In the genomic region with DNA sequence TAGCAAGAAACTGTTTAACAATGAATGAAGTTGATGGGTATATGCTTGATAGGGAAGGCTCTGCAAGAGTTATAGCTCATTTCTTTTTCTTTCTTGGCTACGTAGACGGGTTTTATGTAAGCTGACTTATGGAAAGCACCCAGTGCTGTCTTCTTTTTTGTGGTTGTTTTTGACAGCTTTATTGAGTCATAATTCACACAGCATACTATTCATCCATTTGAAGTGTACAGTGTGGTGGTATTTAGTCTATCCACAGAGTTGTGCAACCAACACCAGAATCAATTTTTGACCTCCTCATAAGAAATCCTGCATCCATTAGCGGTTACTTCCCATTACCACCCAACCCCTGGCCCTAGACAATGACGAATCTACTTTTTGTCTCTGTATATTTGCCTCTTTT, we compare ENCODE assay signal across 27 cellular contexts.
A peak's percentile ranks its signal among the peaks of the same experiment; 100 is the strongest.
DNase-seq lines count a peak whose midpoint lies in the region; TF ChIP-seq lines count a peak whose summit lies in the region.
"Had no signal": no experiment of that assay in that cellular context is flagged by ENCODE, and none has a peak within 500 bp of the region (broad histone marks: within the 10 kb centered on the region; RNA-seq: fewer than 3 reads in every experiment).

No MANE protein-coding gene starts in this region.

- H3K9me3 ChIP-seq in testis = no peaks in the 10 kb centered on the region
- H3K9me3 ChIP-seq: A549, adrenal gland, breast epithelium, HAP-1, stomach had no signal

- in situ Hi-C loops in astrocyte of the spinal cord (cut with HindIII; ENCODE audit: low sequenced_read_pairs) = no loop called here

- no peak overlapping the region for H3K27ac ChIP-seq in testis
- H3K27ac ChIP-seq: A549, adrenal gland, breast epithelium, stomach had no signal

- H3K36me3 ChIP-seq in testis (ENCODE audit: low read depth, missing control alignments) = no peaks in the 10 kb centered on the region
- H3K36me3 ChIP-seq: adrenal gland, breast epithelium, HAP-1, stomach had no signal

- H3K4me3 ChIP-seq in NB4 (ENCODE audit: low read depth, low read length) (no peak overlapping the region), astrocyte of the spinal cord (ENCODE audit: low read depth, low read length) (no peak overlapping the region), testis (no peak overlapping the region)
- H3K4me3 ChIP-seq: A549, adrenal gland, breast epithelium, HAP-1, stomach had no signal

- H3K27me3 ChIP-seq in testis = no peaks in the 10 kb centered on the region
- H3K27me3 ChIP-seq: breast epithelium, stomach had no signal

- 87 to 88% methylated on average over 4 of the region's 4 CpGs for WGBS in testis, 2 donors

- no peak for TF ChIP-seq CTCF in NB4 (IDR thresholded peaks at IDR 0.05; ENCODE audit: low read depth, low read length)
- TF ChIP-seq CTCF in astrocyte of the spinal cord (IDR thresholded peaks at IDR 0.05; ENCODE audit: low read depth, low read length) = no peak
- no peak for TF ChIP-seq CTCF in testis (IDR thresholded peaks at IDR 0.05)

- no peak for TF ChIP-seq POLR2A in NB4 (IDR thresholded peaks at IDR 0.05; ENCODE audit: extremely low read depth, insufficient read length)
- no peak for TF ChIP-seq POLR2A in testis (IDR thresholded peaks at IDR 0.05)

- H3K4me1 ChIP-seq in testis = no peaks in the 10 kb centered on the region
- H3K4me1 ChIP-seq: A549, adrenal gland, breast epithelium, HAP-1, stomach had no signal

- DNase-seq in A172 (ENCODE audit: low spot score) = peak; percentile 21
- peak; percentile 13 for DNase-seq in HT1080 (ENCODE audit: low read depth)
- peak; percentile 83 for DNase-seq in NB4 (ENCODE audit: low read depth)
- peak; percentile 0 for DNase-seq in astrocyte of the spinal cord (ENCODE audit: low read depth, low spot score)
- no peak for DNase-seq in activated CD4-positive, alpha-beta T cell treated with anti-CD3 and anti-CD28 coated beads, Interleukin-2, amount 50 U/mL, for 4 hours
- no peak for DNase-seq in pons (ENCODE audit: low spot score)
- no peak for DNase-seq in testis
- DNase-seq in NCI-H2171 (lab: John Stamatoyannopoulos, UW) = no peak
- DNase-seq: activated B cell treated with CpG ODN at 0.5 μM for 24 hours; activated naive CD4-positive, alpha-beta T cell treated with anti-CD3 and anti-CD28 coated beads for 36 hours; adrenal gland; CD8-positive, alpha-beta T cell; DMS 273 treated with DMSO at 0.1 percent for 48 hours; natural killer cell; NCI-H1417; NCI-H2081; NCI-H446; PC-3; retina; SHP77; small intestine; stimulated activated CD4-positive, alpha-beta T cell treated with anti-CD3 and anti-CD28 coated beads, Interleukin-1b, Interleukin-23, amount 100 ng/mL, for 48 hours; stomach; trophoblast cell had no signal

- intact Hi-C loops in testis (cut with DNase I; ENCODE audit: low total_unique reads) = no loop called here

Comparison
In these comparisons a context has a peak if more than half of its experiments do, and no peak if none do; other contexts are left out.
1. DNase-seq: peak in A172 (single experiment), HT1080 (single experiment), NB4 (single experiment) and astrocyte of the spinal cord (single experiment); none in activated CD4-positive, alpha-beta T cell treated with anti-CD3 and anti-CD28 coated beads, Interleukin-2, amount 50 U/mL, for 4 hours (0 of 2), pons (single experiment), testis (single experiment) and NCI-H2171 (single experiment).